In the genomic region with DNA sequence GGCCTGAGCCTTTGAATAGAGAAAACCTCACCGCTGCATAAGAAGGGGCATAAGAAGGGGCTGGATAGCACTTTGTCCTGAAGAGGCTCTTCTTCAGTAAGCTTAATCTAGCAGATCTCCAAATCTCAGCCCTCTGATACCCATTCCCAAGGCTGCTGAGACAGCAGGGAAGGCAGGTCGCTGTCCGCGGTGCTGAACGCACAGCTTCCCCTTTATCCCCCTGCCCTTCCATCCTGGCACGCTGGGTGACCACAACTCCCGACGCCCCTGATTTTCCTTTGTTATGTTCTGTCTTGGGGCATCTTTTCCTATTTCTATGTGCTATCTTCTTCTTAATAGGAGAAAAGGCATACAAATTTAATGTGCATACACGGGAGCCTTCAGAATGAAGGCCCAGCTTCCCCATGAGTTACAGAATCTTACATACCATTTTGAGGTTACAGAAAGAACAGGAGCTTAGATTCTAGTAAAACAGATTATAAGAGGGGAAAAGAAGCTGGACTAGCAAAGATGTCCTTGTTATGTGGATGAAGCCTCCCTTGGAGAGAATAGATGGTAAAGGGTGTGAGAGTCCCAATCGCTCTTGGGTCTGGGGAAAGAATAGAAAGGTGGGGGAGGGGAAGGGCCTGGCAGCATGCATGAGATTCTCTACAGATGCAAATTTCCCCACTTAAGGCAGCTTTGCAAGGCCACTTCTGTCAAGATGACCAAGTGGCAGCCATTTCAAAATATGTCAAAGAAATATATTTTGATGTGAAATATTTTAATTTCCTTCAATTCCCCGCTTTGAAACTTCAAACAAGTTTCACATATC, we compare ENCODE assay signal across 10 cellular contexts. TPM values are rescaled to one million over a fixed set of nuclear protein-coding genes. Genes with fewer than 3 reads are reported as not detected.
DNase-seq lines count a peak whose midpoint lies in the region; ATAC-seq and TF ChIP-seq lines count a peak whose summit lies in the region.
"Had no signal": no experiment of that assay in that cellular context is flagged by ENCODE, and none has a peak within 500 bp of the region (broad histone marks: within the 10 kb centered on the region; RNA-seq: fewer than 3 reads in every experiment).

No MANE protein-coding gene starts in this region.

- TF ChIP-seq CTCF in fibroblast of the aortic adventitia (IDR thresholded peaks at IDR 0.05; ENCODE audit: insufficient read depth, low read length) = no peak
- no peak for TF ChIP-seq CTCF in osteoblast (IDR thresholded peaks at IDR 0.05; ENCODE audit: extremely low read depth, low read depth, low read length)

- no peak overlapping the region for H2AFZ ChIP-seq in osteoblast (ENCODE audit: low read length)

- no peaks in the 10 kb centered on the region for H3K4me1 Mint-ChIP-seq in activated T-cell treated with anti-CD3 and anti-CD28 coated beads, Interleukin-2, amount 50 U/mL, for 72 hours (ENCODE audit: low read depth)
- H3K4me1 Mint-ChIP-seq in activated T-cell treated with anti-CD3 and anti-CD28 coated beads, Interleukin-2, amount 50 U/mL, for 4 hours (ENCODE audit: low read depth) = no peaks in the 10 kb centered on the region
- H3K4me1 Mint-ChIP-seq: CD4-positive, CD25-positive, alpha-beta regulatory T cell had no signal

- no peak overlapping the region for H3K4me2 ChIP-seq in osteoblast (ENCODE audit: insufficient read depth, low read length)

- no peaks in the 10 kb centered on the region for H3K79me2 ChIP-seq in osteoblast (ENCODE audit: insufficient read depth, low read length)

- no peak overlapping the region for H3K27ac Mint-ChIP-seq in activated T-cell treated with anti-CD3 and anti-CD28 coated beads, Interleukin-2, amount 50 U/mL, for 72 hours
- H3K27ac Mint-ChIP-seq: CD4-positive, CD25-positive, alpha-beta regulatory T cell; T-helper 1 cell treated with Interleukin-12 subunit alpha and Interleukin-12 subunit beta and Interleukin-4 antibody, amounts not matched to agents 30 μg/mL and 1 μg/mL, for 36 hours had no signal

- no peaks in the 10 kb centered on the region for H4K20me1 ChIP-seq in osteoblast (ENCODE audit: insufficient read depth, low read length)

- no peak overlapping the region for H3K4me3 ChIP-seq in fibroblast of the aortic adventitia (ENCODE audit: low read depth, low read length)
- H3K4me3 ChIP-seq in osteoblast (ENCODE audit: insufficient read depth, low read length) = no peak overlapping the region

- peaks cover 0 to 2% of the 10 kb centered on the region in 2 donors for H3K36me3 Mint-ChIP-seq in activated T-cell treated with anti-CD3 and anti-CD28 coated beads, Interleukin-2, amount 50 U/mL, for 72 hours (ENCODE audit: insufficient read depth in 2 of 2)
- no peaks in the 10 kb centered on the region for H3K36me3 Mint-ChIP-seq in activated T-cell treated with anti-CD3 and anti-CD28 coated beads, Interleukin-2, amount 50 U/mL, for 4 hours (ENCODE audit: insufficient read depth)
- H3K36me3 Mint-ChIP-seq: CD4-positive, CD25-positive, alpha-beta regulatory T cell had no signal

- peaks cover 28% of the 10 kb centered on the region for H3K27me3 Mint-ChIP-seq in activated T-cell treated with anti-CD3 and anti-CD28 coated beads, Interleukin-2, amount 50 U/mL, for 72 hours (ENCODE audit: low read depth)
- H3K27me3 Mint-ChIP-seq in activated T-cell treated with anti-CD3 and anti-CD28 coated beads, Interleukin-2, amount 50 U/mL, for 4 hours (ENCODE audit: low read depth) = peaks cover 35% of the 10 kb centered on the region

- H3K9me3 ChIP-seq in osteoblast (ENCODE audit: low read depth, low read length) = no peaks in the 10 kb centered on the region

- H3K27ac ChIP-seq in osteoblast (ENCODE audit: low read depth, low read length) = no peak overlapping the region

- H3K9me3 Mint-ChIP-seq in activated T-cell treated with anti-CD3 and anti-CD28 coated beads, Interleukin-2, amount 50 U/mL, for 72 hours = peaks cover 0 to 3% of the 10 kb centered on the region in 2 donors
- H3K9me3 Mint-ChIP-seq in activated T-cell treated with anti-CD3 and anti-CD28 coated beads, Interleukin-2, amount 50 U/mL, for 4 hours = no peaks in the 10 kb centered on the region
- H3K9me3 Mint-ChIP-seq: T-helper 1 cell treated with Interleukin-12 subunit alpha and Interleukin-12 subunit beta and Interleukin-4 antibody, amounts not matched to agents 30 μg/mL and 1 μg/mL, for 36 hours had no signal

- DNase-seq in activated T-cell treated with anti-CD3 and anti-CD28 coated beads, Interleukin-2, amount 50 U/mL, for 72 hours = peak; percentile 6 to 20
- no peak for DNase-seq in activated T-cell treated with anti-CD3 and anti-CD28 coated beads, Interleukin-2, amount 50 U/mL, for 4 hours
- peak; percentile 44 for DNase-seq in SW480 (ENCODE audit: low spot score)
- peak; percentile 76 for DNase-seq in fibroblast of the aortic adventitia (ENCODE audit: low read depth)
- peak; percentile 93 for DNase-seq in osteoblast (ENCODE audit: insufficient read length, low spot score, missing footprints)
- DNase-seq in 8988T = no peak
- DNase-seq in NCI-H2196 (lab: John Stamatoyannopoulos, UW; ENCODE audit: unreplicated experiment) = no peak
- DNase-seq in NK-92 treated with Interleukin-12 subunit alpha and Interleukin-12 subunit beta, amount 100 ng/mL, for 24 hours (lab: John Stamatoyannopoulos, UW) = no peak
- DNase-seq: CD4-positive, CD25-positive, alpha-beta regulatory T cell had no signal

- H3K36me3 ChIP-seq in osteoblast (ENCODE audit: insufficient read depth, low read length) = no peaks in the 10 kb centered on the region

- no peak overlapping the region for H3K4me3 Mint-ChIP-seq in activated T-cell treated with anti-CD3 and anti-CD28 coated beads, Interleukin-2, amount 50 U/mL, for 72 hours
- H3K4me3 Mint-ChIP-seq in activated T-cell treated with anti-CD3 and anti-CD28 coated beads, Interleukin-2, amount 50 U/mL, for 4 hours = no peak overlapping the region
- H3K4me3 Mint-ChIP-seq: CD4-positive, CD25-positive, alpha-beta regulatory T cell; T-helper 1 cell treated with Interleukin-12 subunit alpha and Interleukin-12 subunit beta and Interleukin-4 antibody, amounts not matched to agents 30 μg/mL and 1 μg/mL, for 36 hours had no signal

- no peaks in the 10 kb centered on the region for H3K4me1 ChIP-seq in osteoblast (ENCODE audit: insufficient read depth, low read length)

- H3K27me3 ChIP-seq in osteoblast (ENCODE audit: insufficient read depth, low read length) = peaks cover 8% of the 10 kb centered on the region

- no peak for ATAC-seq in activated T-cell treated with anti-CD3 and anti-CD28 coated beads, Interleukin-2, amount 50 U/mL, for 72 hours (replicated peaks in 1 of 2)
- no peak for ATAC-seq in activated T-cell treated with anti-CD3 and anti-CD28 coated beads, Interleukin-2, amount 50 U/mL, for 4 hours

RNA-seq across cellular contexts. Expression of a gene that starts 5.7 kb away (rescaled TPM):
- not detected for total RNA-seq in activated T-cell treated with anti-CD3 and anti-CD28 coated beads, Interleukin-2, amount 50 U/mL, for 72 hours
- total RNA-seq in activated T-cell treated with anti-CD3 and anti-CD28 coated beads, Interleukin-2, amount 50 U/mL, for 4 hours = not detected
- total RNA-seq in fibroblast of the aortic adventitia (ENCODE audit: low replicate concordance) = 0.49 TPM in 1 of 2 replicates, not detected in the other
- total RNA-seq in osteoblast = under 0.01 TPM in 1 of 2 replicates, not detected in the other
- total RNA-seq: CD4-positive, CD25-positive, alpha-beta regulatory T cell had no signal

RNA-seq across cellular contexts. Expression of a gene that starts 23.8 kb away (rescaled TPM):
- total RNA-seq in activated T-cell treated with anti-CD3 and anti-CD28 coated beads, Interleukin-2, amount 50 U/mL, for 72 hours = not detected
- not detected for total RNA-seq in activated T-cell treated with anti-CD3 and anti-CD28 coated beads, Interleukin-2, amount 50 U/mL, for 4 hours
- total RNA-seq in fibroblast of the aortic adventitia (ENCODE audit: low replicate concordance) (not detected in 2 replicates), osteoblast (not detected in 2 replicates)
- total RNA-seq: CD4-positive, CD25-positive, alpha-beta regulatory T cell had no signal

RNA-seq across cellular contexts. Expression of a gene that starts 55.6 kb away (rescaled TPM):
- under 1 TPM; 0.25 to 0.60 TPM for total RNA-seq in activated T-cell treated with anti-CD3 and anti-CD28 coated beads, Interleukin-2, amount 50 U/mL, for 72 hours
- total RNA-seq in activated T-cell treated with anti-CD3 and anti-CD28 coated beads, Interleukin-2, amount 50 U/mL, for 4 hours = under 1 TPM in 1 of 3 donors, not detected in 2; 0.30 TPM
- 2.9 and 4.5 TPM in 2 replicates for total RNA-seq in fibroblast of the aortic adventitia (ENCODE audit: low replicate concordance)
- total RNA-seq in osteoblast = 8.3 and 14.1 TPM in 2 replicates
- total RNA-seq: CD4-positive, CD25-positive, alpha-beta regulatory T cell had no signal

RNA-seq across cellular contexts. Expression of a gene that starts 55.9 kb away (rescaled TPM):
- under 1 TPM; 0.19 to 0.70 TPM for total RNA-seq in activated T-cell treated with anti-CD3 and anti-CD28 coated beads, Interleukin-2, amount 50 U/mL, for 72 hours
- total RNA-seq in activated T-cell treated with anti-CD3 and anti-CD28 coated beads, Interleukin-2, amount 50 U/mL, for 4 hours = under 1 TPM; 0.18 to 0.24 (median 0.18) TPM
- total RNA-seq in fibroblast of the aortic adventitia (ENCODE audit: low replicate concordance) (2.5 and 2.7 TPM in 2 replicates), osteoblast (1.8 and 2.9 TPM in 2 replicates)
- total RNA-seq: CD4-positive, CD25-positive, alpha-beta regulatory T cell had no signal

Comparison
In these comparisons a context has a peak if more than half of its experiments do, and no peak if none do; other contexts are left out.
1. DNase-seq: peak in activated T-cell treated with anti-CD3 and anti-CD28 coated beads, Interleukin-2, amount 50 U/mL, for 72 hours (2 of 2), SW480 (single experiment), fibroblast of the aortic adventitia (single experiment) and osteoblast (single experiment); none in activated T-cell treated with anti-CD3 and anti-CD28 coated beads, Interleukin-2, amount 50 U/mL, for 4 hours (single experiment), 8988T (single experiment), NCI-H2196 (single experiment) and NK-92 treated with Interleukin-12 subunit alpha and Interleukin-12 subunit beta, amount 100 ng/mL, for 24 hours (single experiment).